In the genomic region with DNA sequence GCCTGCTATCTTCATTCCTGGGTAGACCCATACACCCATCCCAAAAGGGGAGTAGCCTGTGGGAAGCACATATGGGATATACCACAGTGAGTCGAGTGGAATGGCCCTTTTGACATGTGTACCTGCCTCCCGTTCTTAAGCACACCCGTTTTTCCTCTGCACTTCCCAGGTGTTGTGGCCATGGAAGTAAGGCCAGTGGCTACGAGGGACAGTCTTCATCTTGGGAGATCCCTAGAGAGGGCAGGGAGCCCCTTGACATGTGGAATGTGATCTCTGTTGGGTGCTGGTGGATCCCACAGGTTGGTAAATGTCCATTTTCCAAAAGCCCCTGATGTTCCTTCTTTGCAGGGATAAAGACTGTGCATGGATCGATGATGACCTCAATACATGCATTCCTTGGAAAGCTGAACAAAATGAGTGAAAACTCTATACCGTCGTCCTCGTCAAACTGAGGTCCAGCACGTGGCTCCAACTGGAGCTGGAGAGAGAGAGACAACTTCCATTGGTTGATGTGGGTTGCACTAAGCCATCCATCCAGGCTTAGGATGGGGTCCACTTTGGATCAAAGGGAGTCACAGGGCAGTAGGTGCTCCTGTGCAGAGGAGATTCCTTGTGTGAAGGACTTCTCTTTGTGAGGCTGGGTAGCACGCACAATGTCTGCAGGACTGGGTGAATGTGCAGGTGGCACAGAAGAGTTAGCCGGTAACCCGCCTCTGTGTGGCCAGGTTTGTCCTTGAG, we compare ENCODE assay signal across 28 cellular contexts.
"Had no signal": no experiment of that assay in that cellular context is flagged by ENCODE, and none has a peak within 500 bp of the region (broad histone marks: within the 10 kb centered on the region; RNA-seq: fewer than 3 reads in every experiment).

No MANE protein-coding gene starts in this region.

- H3K27me3 Mint-ChIP-seq: activated B cell treated with CpG ODN at 0.5 μM for 24 hours; activated CD4-positive, alpha-beta T cell treated with anti-CD3 and anti-CD28 coated beads for 36 hours; activated naive CD8-positive, alpha-beta T cell; naive thymus-derived CD4-positive, alpha-beta T cell; stimulated activated naive B cell treated with anti-CD40 and anti-IgM and Interleukin-4, amounts not matched to agents 10 μg/mL and 1 μg/mL and 100 μg/mL, for 72 hours had no signal

- H3K9me3 ChIP-seq: pancreas, prostate gland had no signal

- H3K4me1 Mint-ChIP-seq: activated B cell treated with CpG ODN at 0.5 μM for 24 hours; activated CD4-positive, alpha-beta T cell treated with anti-CD3 and anti-CD28 coated beads for 36 hours; mesothelial cell of epicardium; naive thymus-derived CD4-positive, alpha-beta T cell; stimulated activated naive B cell treated with anti-CD40 and anti-IgM and Interleukin-4, amounts not matched to agents 10 μg/mL and 1 μg/mL and 100 μg/mL, for 72 hours had no signal

- H3K27ac ChIP-seq: cardiac muscle cell, esophagus squamous epithelium, pancreas, prostate gland, stomach, suprapubic skin, tibial artery, uterus had no signal

- ATAC-seq: activated CD4-positive, alpha-beta T cell treated with anti-CD3 and anti-CD28 coated beads for 36 hours; activated CD8-positive, alpha-beta T cell treated with anti-CD3 and anti-CD28 coated beads, Interleukin-2, amount 10 ng/mL, durations not matched to agents 7 days and 5 days; left ventricle myocardium superior; naive thymus-derived CD4-positive, alpha-beta T cell; pancreas; stimulated activated naive B cell treated with anti-CD40 and anti-IgM and Interleukin-4, amounts not matched to agents 10 μg/mL and 1 μg/mL and 100 μg/mL, for 72 hours had no signal

- H3K4me1 ChIP-seq: esophagus squamous epithelium, pancreas, prostate gland, stomach, suprapubic skin, tibial artery, uterus had no signal

- DNase-seq: activated B cell treated with CpG ODN at 0.5 μM for 24 hours; activated CD4-positive, alpha-beta T cell treated with anti-CD3 and anti-CD28 coated beads for 36 hours; activated CD8-positive, alpha-beta T cell treated with anti-CD3 and anti-CD28 coated beads, Interleukin-2, amount 10 ng/mL, durations not matched to agents 7 days and 5 days; activated effector memory CD4-positive, alpha-beta T cell treated with Interleukin-2 at 50 U/mL for 16 hours; activated naive CD4-positive, alpha-beta T cell treated with Interleukin-2 at 50 U/mL for 16 hours; anterior cingulate cortex; cortex of kidney; esophagus squamous epithelium; foreskin melanocyte; left ventricle myocardium superior; mammary epithelial cell; naive thymus-derived CD4-positive, alpha-beta T cell; pancreas; retina; stimulated activated CD4-positive, alpha-beta T cell treated with anti-CD3 and anti-CD28 coated beads, Interleukin-15, amount 100 ng/mL, for 24 hours; stimulated activated CD4-positive, alpha-beta T cell treated with anti-CD3 and anti-CD28 coated beads, Interleukin-2, amount 100 ng/mL, for 24 hours; stimulated activated naive B cell treated with anti-CD40 and anti-IgM and Interleukin-4, amounts not matched to agents 10 μg/mL and 1 μg/mL and 100 μg/mL, for 72 hours; stomach; T-helper 1 cell; tibial artery; uterus had no signal

- H3K4me2 ChIP-seq: smooth muscle cell had no signal

- H3K4me3 Mint-ChIP-seq: activated B cell treated with CpG ODN at 0.5 μM for 24 hours; activated CD4-positive, alpha-beta T cell treated with anti-CD3 and anti-CD28 coated beads for 36 hours; activated CD8-positive, alpha-beta T cell treated with anti-CD3 and anti-CD28 coated beads, Interleukin-2, amount 10 ng/mL, durations not matched to agents 7 days and 5 days; activated naive CD8-positive, alpha-beta T cell; mesothelial cell of epicardium; stimulated activated naive B cell treated with anti-CD40 and anti-IgM and Interleukin-4, amounts not matched to agents 10 μg/mL and 1 μg/mL and 100 μg/mL, for 72 hours; T-helper 2 cell treated with Interferon-gamma antibody and Interleukin-4, amounts not matched to agents 5 μg/mL and 100 μg/mL, for 36 hours had no signal

- H3K36me3 ChIP-seq: uterus had no signal

- H3K27me3 ChIP-seq: cardiac muscle cell, esophagus squamous epithelium, pancreas, stomach, suprapubic skin, tibial artery, uterus had no signal

- H3K4me3 ChIP-seq: cardiac muscle cell, esophagus squamous epithelium, pancreas, prostate gland, smooth muscle cell, stomach, suprapubic skin, tibial artery, uterus had no signal

- H3K27ac Mint-ChIP-seq: activated B cell treated with CpG ODN at 0.5 μM for 24 hours; activated CD4-positive, alpha-beta T cell treated with anti-CD3 and anti-CD28 coated beads for 36 hours; activated CD8-positive, alpha-beta T cell treated with anti-CD3 and anti-CD28 coated beads, Interleukin-2, amount 10 ng/mL, durations not matched to agents 7 days and 5 days; activated naive CD8-positive, alpha-beta T cell; mesothelial cell of epicardium; stimulated activated naive B cell treated with anti-CD40 and anti-IgM and Interleukin-4, amounts not matched to agents 10 μg/mL and 1 μg/mL and 100 μg/mL, for 72 hours; T-helper 2 cell treated with Interferon-gamma antibody and Interleukin-4, amounts not matched to agents 5 μg/mL and 100 μg/mL, for 36 hours had no signal
